In the genomic region with DNA sequence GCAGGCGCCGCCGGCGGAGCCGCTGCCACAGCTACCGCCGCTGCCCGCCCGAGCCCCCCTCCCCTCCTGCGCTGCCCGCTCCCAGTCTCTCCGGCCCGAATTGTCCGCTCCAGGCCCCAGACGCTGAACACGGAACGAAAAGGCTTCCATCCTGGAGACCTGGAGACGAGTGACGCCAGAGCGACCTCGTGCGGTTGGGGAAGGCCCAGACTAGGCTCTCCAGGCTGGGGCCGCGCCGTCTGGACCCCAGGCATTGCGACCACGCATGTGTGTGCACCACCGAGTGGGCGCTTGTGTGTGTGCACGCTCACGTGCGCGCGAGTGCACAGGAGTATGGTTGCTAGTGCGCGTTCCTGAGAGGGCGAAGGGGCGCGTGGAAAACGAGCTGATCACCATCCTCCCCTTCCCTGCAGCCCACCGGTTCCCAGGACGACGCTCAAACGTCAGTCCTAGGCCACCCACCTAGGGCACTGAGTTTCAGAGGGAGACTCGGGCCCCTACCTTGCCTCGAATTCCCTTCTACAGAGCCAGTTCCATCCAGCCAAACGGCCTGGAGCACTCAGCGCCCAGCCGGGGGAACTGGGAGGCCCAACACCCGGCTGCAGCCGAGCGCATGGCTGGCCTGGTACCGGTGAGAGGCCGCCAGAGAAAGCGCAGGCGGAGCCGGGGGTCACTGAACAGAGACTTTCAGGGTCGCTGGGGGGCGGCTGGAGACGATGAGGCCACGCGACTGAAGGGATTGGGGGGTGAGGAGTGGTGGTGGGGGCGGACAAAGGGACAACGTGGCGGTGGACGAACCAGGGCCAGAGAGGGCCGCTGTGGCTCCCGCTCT, we compare ENCODE assay signal across 9 cellular contexts. TPM values are rescaled to one million over a fixed set of nuclear protein-coding genes. Genes with fewer than 3 reads are reported as not detected.
DNase-seq lines count a peak whose midpoint lies in the region; ATAC-seq and TF ChIP-seq lines count a peak whose summit lies in the region.
"Had no signal": no experiment of that assay in that cellular context is flagged by ENCODE, and none has a peak within 500 bp of the region (broad histone marks: within the 10 kb centered on the region; RNA-seq: fewer than 3 reads in every experiment).

No MANE protein-coding gene starts in this region.

- intact Hi-C loops in posterior vena cava (cut with DNase I), result no loop called here
- intact Hi-C loops in prostate gland (cut with DNase I), result loop anchor here (5.0 kb wide), 2 partner anchors 75 to 235 kb away; no protein-coding TSS in a partner anchor

- no peaks in the 10 kb centered on the region for H3K9me3 ChIP-seq in prostate gland

- H3K27ac Mint-ChIP-seq in neural crest cell (ENCODE audit: unreplicated experiment), result no peak overlapping the region

- H3K36me3 Mint-ChIP-seq in neural crest cell (ENCODE audit: low read depth), result no peaks in the 10 kb centered on the region

- H3K36me3 ChIP-seq in prostate gland, result no peaks in the 10 kb centered on the region

- TF ChIP-seq POLR2A in prostate gland (IDR thresholded peaks at IDR 0.05), result no peak

- no peaks in the 10 kb centered on the region for H3K9me3 Mint-ChIP-seq in neural crest cell
- H3K9me3 Mint-ChIP-seq: central memory CD8-positive, alpha-beta T cell had no signal

- TF ChIP-seq CTCF in coronary artery (IDR thresholded peaks at IDR 0.05) (no peak), neural crest cell (conservative IDR thresholded peaks at IDR 0.05) (peak; percentile 54), prostate gland (IDR thresholded peaks at IDR 0.05) (no peak)

- H3K4me3 ChIP-seq in coronary artery (peak overlapping the region; percentile 53), prostate gland (no peak overlapping the region)

- H3K27me3 ChIP-seq in prostate gland (replicated peaks; ENCODE audit: insufficient read depth), result peaks cover 69% of the 10 kb centered on the region

- H3K4me1 ChIP-seq in prostate gland (replicated peaks), result peaks cover 3% of the 10 kb centered on the region

- 4% methylated on average over 67 of the region's 68 CpGs for WGBS in prostate gland

- H3K27me3 Mint-ChIP-seq in neural crest cell (ENCODE audit: low read depth), result peaks cover 100% of the 10 kb centered on the region

- no peak overlapping the region for H3K27ac ChIP-seq in coronary artery
- H3K27ac ChIP-seq in prostate gland, result no peak overlapping the region

- no peak for ATAC-seq in HG03196 (IDR thresholded peaks at IDR 0.05; ENCODE audit: unreplicated experiment)
- ATAC-seq in HG02973 (IDR thresholded peaks at IDR 0.05; ENCODE audit: unreplicated experiment), result no peak

- H3K4me3 Mint-ChIP-seq in neural crest cell, result peak overlapping the region; percentile 16
- H3K4me3 Mint-ChIP-seq: central memory CD8-positive, alpha-beta T cell had no signal

- peaks cover 30% of the 10 kb centered on the region for H3K4me1 Mint-ChIP-seq in neural crest cell

- peak; percentile 51 for DNase-seq in EL
- peak; percentile 46 for DNase-seq in NCI-H1436 (lab: John Stamatoyannopoulos, UW)
- no peak for DNase-seq in coronary artery (ENCODE audit: low spot score)
- DNase-seq in neural crest cell (ENCODE audit: low read depth, low spot score), result peak; percentile 74
- no peak for DNase-seq in posterior vena cava (ENCODE audit: low spot score)
- no peak for DNase-seq in prostate gland (ENCODE audit: low spot score)

RNA-seq across cellular contexts. Expression of a gene that starts 11.6 kb away (rescaled TPM):
- total RNA-seq in neural crest cell, result 1.0 and 1.1 TPM in 2 replicates
- not detected for total RNA-seq in posterior vena cava
- total RNA-seq in prostate gland, result not detected

Comparison
In these comparisons a context has a peak if more than half of its experiments do, and no peak if none do; other contexts are left out.
1. DNase-seq: peak in EL (single experiment), NCI-H1436 (single experiment) and neural crest cell (single experiment); none in coronary artery (single experiment), posterior vena cava (single experiment) and prostate gland (single experiment).